Comparison of ENCODE assay signal across 21 cellular contexts in the genomic region with DNA sequence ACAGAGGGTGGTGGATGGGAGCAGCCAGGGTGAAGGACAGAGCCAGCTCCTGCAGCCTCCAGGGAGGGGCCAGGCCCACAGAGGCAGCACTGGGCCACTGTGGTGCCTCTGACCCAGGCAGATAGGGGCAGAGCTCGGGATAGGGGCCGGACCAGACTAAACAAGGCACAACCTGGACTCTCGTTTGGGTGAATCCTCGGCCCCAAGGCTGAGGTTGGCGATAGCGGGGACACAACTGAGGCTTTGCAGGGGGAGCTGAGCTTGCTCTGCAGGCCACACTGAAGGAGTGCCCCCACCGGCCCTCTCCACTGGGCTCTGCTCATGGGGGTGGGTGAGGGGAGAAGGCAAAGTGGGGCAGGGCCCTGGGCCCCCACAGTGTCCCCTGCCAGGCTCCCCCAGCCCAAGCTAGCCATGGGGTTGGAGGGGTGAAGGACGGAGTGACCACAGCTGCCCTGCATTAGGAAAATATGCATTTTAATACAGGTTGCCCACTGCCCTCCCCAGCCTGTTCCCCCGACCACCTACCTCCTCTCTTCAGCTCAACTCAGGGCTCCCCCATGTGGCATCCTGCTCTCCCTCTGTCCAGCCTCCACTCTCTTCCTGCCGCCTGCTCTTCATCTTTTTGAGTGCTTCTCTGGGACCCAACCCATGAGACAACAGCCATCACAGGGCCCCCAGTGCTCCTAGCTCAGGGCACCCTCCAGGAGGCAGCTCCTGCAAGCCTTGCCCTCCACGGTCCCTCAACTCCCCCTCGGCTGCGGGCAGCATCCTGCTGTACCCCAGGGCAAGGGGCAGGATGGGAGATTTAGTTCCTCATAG.
"Had no signal": no experiment of that assay in that cellular context is flagged by ENCODE, and none has a peak within 500 bp of the region (broad histone marks: within the 10 kb centered on the region; RNA-seq: fewer than 3 reads in every experiment).

No MANE protein-coding gene starts in this region.

- DNase-seq: activated CD4-positive, alpha-beta memory T cell treated with anti-CD3 and anti-CD28 coated beads, Interleukin-2, amount 10 ng/mL, durations not matched to agents 7 days and 5 days; activated CD4-positive, alpha-beta T cell treated with anti-CD3 and anti-CD28 coated beads, Interleukin-2, amount 50 U/mL, for 1 hour; activated CD4-positive, CD25-positive, alpha-beta regulatory T cell; activated CD8-positive, alpha-beta memory T cell treated with anti-CD3 and anti-CD28 coated beads, Interleukin-2, amount 50 U/mL, for 4 hours; activated gamma-delta T cell treated with Interleukin-2 at 50 U/mL for 16 hours; activated naive CD4-positive, alpha-beta T cell treated with anti-CD3 and anti-CD28 coated beads, Interleukin-2, amount 10 ng/mL, durations not matched to agents 7 days and 5 days; activated naive CD8-positive, alpha-beta T cell treated with anti-CD3 and anti-CD28 coated beads for 36 hours; activated T-cell treated with anti-CD3 and anti-CD28 coated beads, Interleukin-2, amount 50 U/mL, for 72 hours; Karpas-422; NCI-H1048; NCI-H146; NCI-H187 treated with DMSO at 0.1 percent for 48 hours; NCI-H2081 treated with DMSO at 0.1 percent for 48 hours; NCI-H446; NCI-H524; SHP77 treated with DMSO at 0.1 percent for 48 hours; T-helper 17 cell; T-helper 9 cell had no signal

- H3K4me3 Mint-ChIP-seq: activated CD4-positive, alpha-beta memory T cell treated with anti-CD3 and anti-CD28 coated beads, Interleukin-2, amount 10 ng/mL, durations not matched to agents 7 days and 5 days; activated naive CD4-positive, alpha-beta T cell treated with anti-CD3 and anti-CD28 coated beads, Interleukin-2, amount 10 ng/mL, durations not matched to agents 7 days and 5 days; activated naive CD8-positive, alpha-beta T cell treated with anti-CD3 and anti-CD28 coated beads for 36 hours; activated T-cell treated with anti-CD3 and anti-CD28 coated beads, Interleukin-2, amount 50 U/mL, for 72 hours; T-helper 17 cell had no signal

- H3K27ac Mint-ChIP-seq: activated CD4-positive, alpha-beta memory T cell treated with anti-CD3 and anti-CD28 coated beads, Interleukin-2, amount 10 ng/mL, durations not matched to agents 7 days and 5 days; activated naive CD4-positive, alpha-beta T cell treated with anti-CD3 and anti-CD28 coated beads, Interleukin-2, amount 10 ng/mL, durations not matched to agents 7 days and 5 days; activated naive CD8-positive, alpha-beta T cell treated with anti-CD3 and anti-CD28 coated beads for 36 hours; activated T-cell treated with anti-CD3 and anti-CD28 coated beads, Interleukin-2, amount 50 U/mL, for 72 hours; activated T-helper 2 cell treated with anti-CD3 and anti-CD28 coated beads, Interferon-gamma antibody, Interleukin-2, Interleukin-4, amounts not matched to agents 10 μg/mL and 5 μg/mL and 100 μg/mL, durations not matched to agents 14 hours and 24 hours and 36 hours; T-helper 17 cell had no signal

- H3K4me1 Mint-ChIP-seq: activated CD4-positive, alpha-beta memory T cell treated with anti-CD3 and anti-CD28 coated beads, Interleukin-2, amount 10 ng/mL, durations not matched to agents 7 days and 5 days; activated naive CD4-positive, alpha-beta T cell treated with anti-CD3 and anti-CD28 coated beads, Interleukin-2, amount 10 ng/mL, durations not matched to agents 7 days and 5 days; activated naive CD8-positive, alpha-beta T cell treated with anti-CD3 and anti-CD28 coated beads for 36 hours; T-helper 17 cell had no signal

- FAIRE-seq: RCC 7860, TTC549 had no signal

- H3K9me3 Mint-ChIP-seq: activated CD4-positive, alpha-beta memory T cell treated with anti-CD3 and anti-CD28 coated beads, Interleukin-2, amount 10 ng/mL, durations not matched to agents 7 days and 5 days; activated naive CD4-positive, alpha-beta T cell treated with anti-CD3 and anti-CD28 coated beads, Interleukin-2, amount 10 ng/mL, durations not matched to agents 7 days and 5 days; activated naive CD8-positive, alpha-beta T cell treated with anti-CD3 and anti-CD28 coated beads for 36 hours; activated T-cell treated with anti-CD3 and anti-CD28 coated beads, Interleukin-2, amount 50 U/mL, for 72 hours; activated T-helper 2 cell treated with anti-CD3 and anti-CD28 coated beads, Interferon-gamma antibody, Interleukin-2, Interleukin-4, amounts not matched to agents 10 μg/mL and 5 μg/mL and 100 μg/mL, durations not matched to agents 14 hours and 24 hours and 36 hours had no signal

- H3K36me3 Mint-ChIP-seq: activated naive CD4-positive, alpha-beta T cell treated with anti-CD3 and anti-CD28 coated beads, Interleukin-2, amount 10 ng/mL, durations not matched to agents 7 days and 5 days; activated naive CD8-positive, alpha-beta T cell treated with anti-CD3 and anti-CD28 coated beads for 36 hours had no signal

- H3K27me3 Mint-ChIP-seq: activated naive CD8-positive, alpha-beta T cell treated with anti-CD3 and anti-CD28 coated beads for 36 hours had no signal
